ENCODE assay signal across 1 cellular context in the genomic region with DNA sequence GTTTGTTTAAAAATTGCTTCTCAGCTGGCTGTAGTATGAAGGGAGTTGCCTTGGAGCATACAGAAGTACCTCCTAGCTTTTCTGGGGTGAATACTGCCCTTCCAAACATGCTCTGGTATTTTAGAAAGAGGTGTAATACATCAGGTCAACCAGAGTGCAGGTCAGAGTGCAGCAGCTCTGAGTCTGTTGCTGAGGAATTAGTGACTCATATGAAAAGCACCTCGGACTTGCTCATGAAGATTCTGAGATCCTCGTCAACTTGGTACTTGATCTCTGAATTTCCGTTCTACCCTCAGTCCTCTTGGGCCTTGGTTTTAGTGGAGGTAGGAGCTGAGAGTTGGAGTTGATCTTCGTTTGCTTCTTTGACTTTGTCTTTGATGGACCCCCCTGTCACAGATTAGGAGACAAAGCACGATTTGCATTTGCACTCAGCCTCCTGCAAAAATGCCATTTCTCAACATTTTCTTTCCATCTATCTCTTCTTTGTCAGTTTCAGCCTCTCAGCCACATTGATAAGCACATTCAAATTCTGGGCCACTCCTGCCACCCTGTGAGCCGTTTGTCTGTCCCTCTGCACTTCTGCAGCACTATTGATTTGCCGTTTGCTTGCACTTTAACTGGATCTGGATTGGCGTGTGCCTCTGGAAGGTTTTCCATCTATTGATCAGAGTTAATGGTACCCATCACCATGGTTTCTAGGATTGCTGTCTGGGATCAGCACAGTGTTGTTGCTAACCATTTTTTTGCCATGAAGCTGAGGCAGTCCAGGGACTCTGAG.
TF ChIP-seq lines count a peak whose summit lies in the region.

No MANE protein-coding gene starts in this region.

TF ChIP-seq in A549, 52 proteins besides CTCF, POLR2A, EP300 and RAD21 (continued from another document):
- TF ChIP-seq, protein P1, sequence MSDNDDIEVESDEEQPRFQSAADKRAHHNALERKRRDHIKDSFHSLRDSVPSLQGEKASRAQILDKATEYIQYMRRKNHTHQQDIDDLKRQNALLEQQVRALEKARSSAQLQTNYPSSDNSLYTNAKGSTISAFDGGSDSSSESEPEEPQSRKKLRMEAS (IDR thresholded peaks at IDR 0.05), result peak; percentile 43
- TF ChIP-seq, protein P2, sequence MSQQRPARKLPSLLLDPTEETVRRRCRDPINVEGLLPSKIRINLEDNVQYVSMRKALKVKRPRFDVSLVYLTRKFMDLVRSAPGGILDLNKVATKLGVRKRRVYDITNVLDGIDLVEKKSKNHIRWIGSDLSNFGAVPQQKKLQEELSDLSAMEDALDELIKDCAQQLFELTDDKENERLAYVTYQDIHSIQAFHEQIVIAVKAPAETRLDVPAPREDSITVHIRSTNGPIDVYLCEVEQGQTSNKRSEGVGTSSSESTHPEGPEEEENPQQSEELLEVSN (IDR thresholded peaks at IDR 0.05; ENCODE audit: borderline replicate concordance, low read depth), result 0 out of 2 replicates have a peak, but pooled peaks have one; percentile 24
- TF ChIP-seq HOXB13 (CRISPR knock-in tag; IDR thresholded peaks at IDR 0.05; ENCODE audit: low read depth), result no peak
- 0 out of 2 replicates have a peak, but pooled peaks have one; percentile 6 for TF ChIP-seq JUNB (IDR thresholded peaks at IDR 0.05)
- no peak for TF ChIP-seq EHF (CRISPR knock-in tag; IDR thresholded peaks at IDR 0.05)
- TF ChIP-seq RARB (CRISPR knock-in tag; IDR thresholded peaks at IDR 0.05), result 0 out of 2 replicates have a peak, but pooled peaks have one; percentile 24
- peak; percentile 48 for TF ChIP-seq FOSL2 (IDR thresholded peaks at IDR 0.05)
- TF ChIP-seq FOSL2 (CRISPR knock-in tag; IDR thresholded peaks at IDR 0.05), result peak; percentile 59
TF ChIP-seq in A549: peak in this region for 5.
